11 cellular contexts compared by ENCODE assay signal in genomic region chr7:46153951-46154787, GRCh38.
DNase-seq lines count a peak whose midpoint lies in the region; ATAC-seq, FAIRE-seq and TF ChIP-seq lines count a peak whose summit lies in the region.
"Had no signal": no experiment of that assay in that cellular context is flagged by ENCODE, and none has a peak within 500 bp of the region (broad histone marks: within the 10 kb centered on the region; RNA-seq: fewer than 3 reads in every experiment).

No MANE protein-coding gene starts in this region.

- H3K14ac ChIP-seq in trophoblast cell (ENCODE audit: low read length): peak overlapping the region; percentile 73

- H3K9me3 ChIP-seq in trophoblast cell (ENCODE audit: insufficient read depth, low read depth, low read length): no peaks in the 10 kb centered on the region
- H3K9me3 ChIP-seq: tibial nerve had no signal

- no peak overlapping the region for H3K23ac ChIP-seq in trophoblast cell (ENCODE audit: low read length)

- no CpG with 5 or more reads among the region's 6 CpGs for WGBS in trophoblast cell (ENCODE audit: extremely low coverage, insufficient coverage, insufficient read length)

- H3K27ac ChIP-seq in trophoblast cell (ENCODE audit: low read depth, low read length): peak overlapping the region; percentile 63

- H4K8ac ChIP-seq in trophoblast cell (ENCODE audit: low read depth, low read length): peak overlapping the region; percentile 43

- H3K79me2 ChIP-seq in trophoblast cell (ENCODE audit: control insufficient read depth, insufficient read depth, low read length, poor library complexity): peaks cover 1% of the 10 kb centered on the region

- peak; percentile 56 for ATAC-seq in HG03196 (IDR thresholded peaks at IDR 0.05; ENCODE audit: unreplicated experiment)

- H3K4me3 ChIP-seq in trophoblast cell (ENCODE audit: low read depth, low read length): no peak overlapping the region
- H3K4me3 ChIP-seq: tibial nerve had no signal

- peak overlapping the region; percentile 31 for H3K4ac ChIP-seq in trophoblast cell (ENCODE audit: low read depth, low read length)

- H3K36me3 ChIP-seq in trophoblast cell (ENCODE audit: control insufficient read depth in 1 of 2, insufficient read depth in 2 of 2, low read length in 2 of 2): no peaks in the 10 kb centered on the region
- H3K36me3 ChIP-seq: tibial nerve had no signal

- H3K79me1 ChIP-seq in trophoblast cell (ENCODE audit: low read length): peaks cover 32% of the 10 kb centered on the region

- no peak for FAIRE-seq in D721Med (lab: Jason Lieb, UNC)
- FAIRE-seq: A204.1 had no signal

- H2BK12ac ChIP-seq in trophoblast cell (ENCODE audit: low read length): peak overlapping the region; percentile 89

- peak overlapping the region; percentile 25 for H3K18ac ChIP-seq in trophoblast cell (ENCODE audit: low read length)

- H3K27me3 ChIP-seq in trophoblast cell (ENCODE audit: insufficient read depth, low read length): no peaks in the 10 kb centered on the region
- H3K27me3 ChIP-seq: tibial nerve had no signal

- H2BK5ac ChIP-seq in trophoblast cell (ENCODE audit: low read depth, low read length, poor library complexity): peak overlapping the region; percentile 37

- H4K12ac ChIP-seq in trophoblast cell (ENCODE audit: low read depth, low read length): no peak overlapping the region

- H2AK5ac ChIP-seq in trophoblast cell (ENCODE audit: low read length): peak overlapping the region; percentile 14

- H3K4me1 ChIP-seq in trophoblast cell (ENCODE audit: control insufficient read depth in 1 of 2, insufficient read depth in 2 of 2, low read length in 2 of 2): peaks cover 6 to 17% of the 10 kb centered on the region in 2 experiments
- H3K4me1 ChIP-seq: tibial nerve had no signal

- H3K9ac ChIP-seq in trophoblast cell (ENCODE audit: low read length): no peak overlapping the region

- H4K91ac ChIP-seq in trophoblast cell (ENCODE audit: low read depth, low read length): peak overlapping the region; percentile 78

- DNase-seq in NCI-H82 (lab: John Stamatoyannopoulos, UW) (peak; percentile 11), NCI-H82 treated with DMSO at 0.1 percent for 48 hours (lab: John Stamatoyannopoulos, UW; ENCODE audit: unreplicated experiment) (no peak), amniotic epithelial cell (ENCODE audit: low read depth) (peak; percentile 44), trophoblast cell (peak; percentile 100), D721Med (ENCODE audit: insufficient read length, low spot score) (no peak), NCI-H69 (lab: John Stamatoyannopoulos, UW) (no peak), GDM1 (lab: John Stamatoyannopoulos, UW) (no peak)
- DNase-seq: effector memory CD4-positive, alpha-beta T cell had no signal

- no peak overlapping the region for H2AFZ ChIP-seq in trophoblast cell (ENCODE audit: insufficient read depth, low read length, poor library complexity)

- H2BK120ac ChIP-seq in trophoblast cell (ENCODE audit: insufficient read depth, low read length, poor library complexity): peak overlapping the region; percentile 79

- no peak for TF ChIP-seq CTCF in D721Med (IDR thresholded peaks at IDR 0.05; ENCODE audit: insufficient read depth, missing control alignments)

- no peak overlapping the region for H3K4me2 ChIP-seq in trophoblast cell (ENCODE audit: low read length)

Comparison
In these comparisons a context has a peak if more than half of its experiments do, and no peak if none do; other contexts are left out.
1. DNase-seq: peak in NCI-H82 (single experiment), amniotic epithelial cell (single experiment) and trophoblast cell (2 of 2); none in NCI-H82 treated with DMSO at 0.1 percent for 48 hours (single experiment), D721Med (single experiment), NCI-H69 (single experiment) and GDM1 (single experiment).